ENCODE assay signal across 16 cellular contexts in the genomic region with DNA sequence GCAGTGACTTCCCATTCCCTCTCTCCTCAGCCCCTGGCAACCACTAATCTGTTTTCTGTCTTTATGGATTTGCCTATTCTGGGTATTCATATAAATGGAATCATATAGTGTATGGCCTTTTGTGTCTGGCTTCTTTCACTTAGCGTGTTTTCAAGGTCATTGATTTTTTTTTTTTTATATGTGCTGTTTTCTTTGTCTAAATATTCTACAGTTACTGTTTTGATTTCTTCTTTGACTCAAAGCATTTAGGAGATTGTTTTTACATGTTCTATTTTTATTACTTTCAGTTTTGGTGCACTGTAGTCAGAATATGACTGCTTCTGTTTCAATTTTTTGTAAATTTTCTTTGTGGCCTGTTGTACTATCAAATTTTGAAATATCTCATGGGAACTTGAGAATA.
DNase-seq lines count a peak whose midpoint lies in the region; ATAC-seq and TF ChIP-seq lines count a peak whose summit lies in the region.
"Had no signal": no experiment of that assay in that cellular context is flagged by ENCODE, and none has a peak within 500 bp of the region (broad histone marks: within the 10 kb centered on the region; RNA-seq: fewer than 3 reads in every experiment).

No MANE protein-coding gene starts in this region.

- peaks cover 11% of the 10 kb centered on the region; the same call in 1 of the 2 replicates for H3K9me3 ChIP-seq in Panc1 (ENCODE audit: control insufficient read depth, insufficient read depth, low read depth, low read length)

- TF ChIP-seq CTCF in GM10248 (IDR thresholded peaks at IDR 0.05; ENCODE audit: control extremely low read depth, extremely low read depth, low read depth, missing control alignments) (no peak), Panc1 (IDR thresholded peaks at IDR 0.05) (no peak)

- ATAC-seq in GM19395 (IDR thresholded peaks at IDR 0.05; ENCODE audit: unreplicated experiment) (peak; percentile 54), HG02870 (IDR thresholded peaks at IDR 0.05; ENCODE audit: unreplicated experiment) (peak; percentile 66), Panc1 (no peak), HG03108 (IDR thresholded peaks at IDR 0.05; ENCODE audit: unreplicated experiment) (no peak)
- ATAC-seq: CD8-positive, alpha-beta T cell had no signal

- no peaks in the 10 kb centered on the region for H3K27me3 ChIP-seq in Panc1 (ENCODE audit: control insufficient read depth, insufficient read depth, low read length)
- H3K27me3 ChIP-seq: BLaER1, SJSA1 had no signal

- peak overlapping the region; percentile 23; the same call in 1 of the 2 replicates for H3K27ac ChIP-seq in Panc1 (ENCODE audit: low read length)
- H3K27ac ChIP-seq: BLaER1, SJSA1 had no signal

- DNase-seq in GM10248 (ENCODE audit: extremely low spot score) (peak; percentile 28), Panc1 (ENCODE audit: low read depth, low spot score) (no peak), foreskin melanocyte (no peak), NCI-H2107 (lab: John Stamatoyannopoulos, UW) (no peak), HCEC 1CT (no peak)
- DNase-seq: CD8-positive, alpha-beta T cell; DMS79 treated with DMSO at 0.1 percent for 48 hours; NCI-H1092; NCI-H1694 treated with DMSO at 0.1 percent for 48 hours; NCI-H69; T-helper 2 cell had no signal

- CTCF ChIA-PET in GM10248 (lab: Yijun Ruan, JAX) = interaction anchor here (1.1 to 1.7 kb wide), 2 partner anchors 8 to 28 kb away, joined by 3 to 4 read pairs; no protein-coding TSS in a partner anchor
- CTCF ChIA-PET in Panc1 (lab: Charles Lee) = no interaction called here

- H3K36me3 ChIP-seq in Panc1 (ENCODE audit: control insufficient read depth, insufficient read depth, low read length) = no peaks in the 10 kb centered on the region
- H3K36me3 ChIP-seq: BLaER1, SJSA1 had no signal

- peaks cover 28% of the 10 kb centered on the region for H3K4me1 ChIP-seq in Panc1 (ENCODE audit: control insufficient read depth, insufficient read depth, low read length)

- in situ Hi-C loops in Panc1 (cut with HindIII; ENCODE audit: low pct_unique_long_range_greater_than_20kb, low sequenced_read_pairs) = no loop called here

- POLR2A ChIA-PET in GM10248 (lab: Yijun Ruan, JAX) (no interaction called here), Panc1 (lab: Charles Lee) (no interaction called here)

- H3K4me3 ChIP-seq in Panc1 (ENCODE audit: low read depth in 2 of 2, low read length in 2 of 2) = no peak overlapping the region
- H3K4me3 ChIP-seq: BLaER1, SJSA1 had no signal

- no TSS peak for BruUV-seq in Panc1 (replicated peaks; lab: Mats Ljungman, UMichigan)

- intact Hi-C loops in Panc1 (cut with micrococcal nuclease; ENCODE audit: unreplicated experiment) = no loop called here

Comparison
In these comparisons a context has a peak if more than half of its experiments do, and no peak if none do; other contexts are left out.
1. ATAC-seq: peak in GM19395 (single experiment) and HG02870 (single experiment); none in Panc1 (single experiment) and HG03108 (single experiment).